In genomic region chr3:186700267-186700666, GRCh38 we compare ENCODE assay signal across 1 cellular context.
TF ChIP-seq lines count a peak whose summit lies in the region.

No MANE protein-coding gene starts in this region.

TF ChIP-seq in K562, 482 proteins besides CTCF, POLR2A, EP300 and RAD21 (continued from another document and continues in another):
- TF ChIP-seq YY1 (IDR thresholded peaks at IDR 0.05; ENCODE audit: borderline replicate concordance in 1 of 3, control insufficient read depth in 1 of 3, extremely low read depth in 1 of 3, insufficient read depth in 3 of 3, insufficient read length in 1 of 3, insufficient replicate concordance in 2 of 3, low read depth in 1 of 3, low read length in 2 of 3) (no peak), NR3C1 (CRISPR knock-in tag; IDR thresholded peaks at IDR 0.05) (no peak), SRSF7 (optimal IDR thresholded peaks at IDR 0.05; ENCODE audit: low read depth, low read length) (no peak), CSDE1 (IDR thresholded peaks at IDR 0.05) (no peak), IFI16 (CRISPR knock-in tag; IDR thresholded peaks at IDR 0.05) (no peak), ZNF780A (CRISPR knock-in tag; IDR thresholded peaks at IDR 0.05) (no peak), ZKSCAN3 (CRISPR knock-in tag; IDR thresholded peaks at IDR 0.05) (no peak), PTTG1 (tag; IDR thresholded peaks at IDR 0.05; ENCODE audit: low read depth) (no peak), FOXK1 (CRISPR knock-in tag; IDR thresholded peaks at IDR 0.05; ENCODE audit: borderline replicate concordance) (no peak), HINFP (tag; conservative IDR thresholded peaks at IDR 0.05; ENCODE audit: low read depth) (no peak), EZH2 (IDR thresholded peaks at IDR 0.05; ENCODE audit: borderline replicate concordance, low read depth, low read length) (no peak), THAP7 (CRISPR knock-in tag; IDR thresholded peaks at IDR 0.05) (no peak), SMARCA5 (IDR thresholded peaks at IDR 0.05) (no peak), THRA (IDR thresholded peaks at IDR 0.05) (no peak), ZNF134 (CRISPR knock-in tag; conservative IDR thresholded peaks at IDR 0.05) (no peak), RFX7 (CRISPR knock-in tag; IDR thresholded peaks at IDR 0.05) (no peak), PRMT5 (CRISPR knock-in tag; IDR thresholded peaks at IDR 0.05) (no peak), MXI1 (IDR thresholded peaks at IDR 0.05; ENCODE audit: low read depth, low read length) (no peak), BCLAF1 (IDR thresholded peaks at IDR 0.05; ENCODE audit: borderline replicate concordance in 1 of 2, control insufficient read depth in 1 of 2, low read depth in 2 of 2, low read length in 1 of 2) (no peak), GABPB2 (CRISPR knock-in tag; conservative IDR thresholded peaks at IDR 0.05) (no peak), RFX5 (IDR thresholded peaks at IDR 0.05; ENCODE audit: low read depth, low read length) (no peak), ATF7 (IDR thresholded peaks at IDR 0.05) (peak; percentile 60; the same call in 1 of the 2 replicates), HNRNPL (IDR thresholded peaks at IDR 0.05; ENCODE audit: low read depth, low read length) (no peak), TFAM (CRISPR knock-in tag; conservative IDR thresholded peaks at IDR 0.05) (no peak), NFE2L1 (tag; IDR thresholded peaks at IDR 0.05; ENCODE audit: borderline replicate concordance, low read depth) (peak; percentile 99), MEIS2 (IDR thresholded peaks at IDR 0.05; ENCODE audit: partially characterized antibody) (no peak), ZBTB5 (IDR thresholded peaks at IDR 0.05) (no peak), SRSF1 (IDR thresholded peaks at IDR 0.05; ENCODE audit: low read depth, low read length) (no peak), ZNF407 (IDR thresholded peaks at IDR 0.05; ENCODE audit: low read depth) (no peak), SIRT6 (IDR thresholded peaks at IDR 0.05; ENCODE audit: low read depth, low read length) (no peak), SNIP1 (IDR thresholded peaks at IDR 0.05; ENCODE audit: low read depth) (no peak), USF1 (CRISPR knock-in tag; IDR thresholded peaks at IDR 0.05) (no peak), CCAR2 (IDR thresholded peaks at IDR 0.05; ENCODE audit: low read depth, low read length) (no peak), NR2C2 (CRISPR knock-in tag; IDR thresholded peaks at IDR 0.05) (no peak), NR2C2 (tag; IDR thresholded peaks at IDR 0.05) (peak; percentile 49; the same call in 1 of the 2 replicates), ZNF3 (CRISPR knock-in tag; IDR thresholded peaks at IDR 0.05) (no peak), NR1H2 (CRISPR knock-in tag; IDR thresholded peaks at IDR 0.05) (no peak), PHF21A (IDR thresholded peaks at IDR 0.05; ENCODE audit: borderline replicate concordance, low read depth) (peak; percentile 87; the same call in 1 of the 2 replicates), MCM3 (IDR thresholded peaks at IDR 0.05) (no peak), TAF9B (IDR thresholded peaks at IDR 0.05; ENCODE audit: partially characterized antibody) (peak; percentile 83), NR2F6 (CRISPR knock-in tag; IDR thresholded peaks at IDR 0.05) (no peak), PPARD (CRISPR knock-in tag; IDR thresholded peaks at IDR 0.05) (no peak), ZNF668 (CRISPR knock-in tag; IDR thresholded peaks at IDR 0.05) (no peak), U2AF2 (optimal IDR thresholded peaks at IDR 0.05; ENCODE audit: low read depth, low read length) (no peak), TBP (optimal IDR thresholded peaks at IDR 0.05; ENCODE audit: low read depth, low read length) (no peak), PHB (CRISPR knock-in tag; IDR thresholded peaks at IDR 0.05) (no peak), PCBP1 (IDR thresholded peaks at IDR 0.05; ENCODE audit: low read depth, low read length, poor library complexity, severe bottlenecking) (no peak), GTF3C2 (IDR thresholded peaks at IDR 0.05; ENCODE audit: borderline replicate concordance, extremely low read depth, insufficient read length) (no peak), CREBBP (IDR thresholded peaks at IDR 0.05; ENCODE audit: low read depth, low read length) (no peak)
